In the genomic region with DNA sequence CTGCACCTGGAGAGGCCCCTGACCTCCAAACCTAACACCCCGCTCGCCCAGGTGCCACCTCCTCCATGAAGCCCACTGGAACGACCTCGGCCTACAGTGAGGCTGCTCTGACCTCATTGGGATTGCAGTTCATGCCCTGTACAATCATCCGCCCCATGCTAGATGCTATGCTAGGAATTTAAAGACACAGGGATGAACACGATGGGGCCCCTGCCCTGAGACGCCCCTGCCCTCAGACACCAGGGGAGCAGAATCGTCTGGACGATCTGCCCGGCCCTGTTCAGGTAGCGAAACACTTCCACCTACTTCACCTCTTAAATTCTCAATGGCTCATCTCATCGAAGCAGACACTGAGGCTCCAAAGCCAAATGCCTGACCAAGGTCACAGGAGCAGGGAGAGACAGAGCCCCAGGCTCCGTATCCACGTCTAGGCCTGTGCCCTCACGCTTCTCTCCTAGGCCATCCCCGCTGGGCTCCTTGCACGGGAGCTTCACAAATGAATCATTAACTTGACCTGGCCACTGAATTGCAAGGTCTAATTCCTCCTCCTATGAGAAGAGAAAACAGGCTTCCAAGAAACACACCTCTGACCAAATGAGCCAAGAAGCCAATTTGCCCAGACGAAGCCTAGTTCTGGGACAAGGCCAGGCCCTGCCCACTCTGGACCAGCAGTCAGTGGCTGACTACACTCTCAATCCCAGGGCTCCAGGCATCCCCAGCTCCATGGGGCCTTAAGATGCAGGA, we compare ENCODE assay signal across 1 cellular context.
TF ChIP-seq lines count a peak whose summit lies in the region.

No MANE protein-coding gene starts in this region.

TF ChIP-seq in GM23338, 12 proteins besides CTCF, POLR2A, EP300 and RAD21 (continued from another document):
- TF ChIP-seq, protein P1, sequence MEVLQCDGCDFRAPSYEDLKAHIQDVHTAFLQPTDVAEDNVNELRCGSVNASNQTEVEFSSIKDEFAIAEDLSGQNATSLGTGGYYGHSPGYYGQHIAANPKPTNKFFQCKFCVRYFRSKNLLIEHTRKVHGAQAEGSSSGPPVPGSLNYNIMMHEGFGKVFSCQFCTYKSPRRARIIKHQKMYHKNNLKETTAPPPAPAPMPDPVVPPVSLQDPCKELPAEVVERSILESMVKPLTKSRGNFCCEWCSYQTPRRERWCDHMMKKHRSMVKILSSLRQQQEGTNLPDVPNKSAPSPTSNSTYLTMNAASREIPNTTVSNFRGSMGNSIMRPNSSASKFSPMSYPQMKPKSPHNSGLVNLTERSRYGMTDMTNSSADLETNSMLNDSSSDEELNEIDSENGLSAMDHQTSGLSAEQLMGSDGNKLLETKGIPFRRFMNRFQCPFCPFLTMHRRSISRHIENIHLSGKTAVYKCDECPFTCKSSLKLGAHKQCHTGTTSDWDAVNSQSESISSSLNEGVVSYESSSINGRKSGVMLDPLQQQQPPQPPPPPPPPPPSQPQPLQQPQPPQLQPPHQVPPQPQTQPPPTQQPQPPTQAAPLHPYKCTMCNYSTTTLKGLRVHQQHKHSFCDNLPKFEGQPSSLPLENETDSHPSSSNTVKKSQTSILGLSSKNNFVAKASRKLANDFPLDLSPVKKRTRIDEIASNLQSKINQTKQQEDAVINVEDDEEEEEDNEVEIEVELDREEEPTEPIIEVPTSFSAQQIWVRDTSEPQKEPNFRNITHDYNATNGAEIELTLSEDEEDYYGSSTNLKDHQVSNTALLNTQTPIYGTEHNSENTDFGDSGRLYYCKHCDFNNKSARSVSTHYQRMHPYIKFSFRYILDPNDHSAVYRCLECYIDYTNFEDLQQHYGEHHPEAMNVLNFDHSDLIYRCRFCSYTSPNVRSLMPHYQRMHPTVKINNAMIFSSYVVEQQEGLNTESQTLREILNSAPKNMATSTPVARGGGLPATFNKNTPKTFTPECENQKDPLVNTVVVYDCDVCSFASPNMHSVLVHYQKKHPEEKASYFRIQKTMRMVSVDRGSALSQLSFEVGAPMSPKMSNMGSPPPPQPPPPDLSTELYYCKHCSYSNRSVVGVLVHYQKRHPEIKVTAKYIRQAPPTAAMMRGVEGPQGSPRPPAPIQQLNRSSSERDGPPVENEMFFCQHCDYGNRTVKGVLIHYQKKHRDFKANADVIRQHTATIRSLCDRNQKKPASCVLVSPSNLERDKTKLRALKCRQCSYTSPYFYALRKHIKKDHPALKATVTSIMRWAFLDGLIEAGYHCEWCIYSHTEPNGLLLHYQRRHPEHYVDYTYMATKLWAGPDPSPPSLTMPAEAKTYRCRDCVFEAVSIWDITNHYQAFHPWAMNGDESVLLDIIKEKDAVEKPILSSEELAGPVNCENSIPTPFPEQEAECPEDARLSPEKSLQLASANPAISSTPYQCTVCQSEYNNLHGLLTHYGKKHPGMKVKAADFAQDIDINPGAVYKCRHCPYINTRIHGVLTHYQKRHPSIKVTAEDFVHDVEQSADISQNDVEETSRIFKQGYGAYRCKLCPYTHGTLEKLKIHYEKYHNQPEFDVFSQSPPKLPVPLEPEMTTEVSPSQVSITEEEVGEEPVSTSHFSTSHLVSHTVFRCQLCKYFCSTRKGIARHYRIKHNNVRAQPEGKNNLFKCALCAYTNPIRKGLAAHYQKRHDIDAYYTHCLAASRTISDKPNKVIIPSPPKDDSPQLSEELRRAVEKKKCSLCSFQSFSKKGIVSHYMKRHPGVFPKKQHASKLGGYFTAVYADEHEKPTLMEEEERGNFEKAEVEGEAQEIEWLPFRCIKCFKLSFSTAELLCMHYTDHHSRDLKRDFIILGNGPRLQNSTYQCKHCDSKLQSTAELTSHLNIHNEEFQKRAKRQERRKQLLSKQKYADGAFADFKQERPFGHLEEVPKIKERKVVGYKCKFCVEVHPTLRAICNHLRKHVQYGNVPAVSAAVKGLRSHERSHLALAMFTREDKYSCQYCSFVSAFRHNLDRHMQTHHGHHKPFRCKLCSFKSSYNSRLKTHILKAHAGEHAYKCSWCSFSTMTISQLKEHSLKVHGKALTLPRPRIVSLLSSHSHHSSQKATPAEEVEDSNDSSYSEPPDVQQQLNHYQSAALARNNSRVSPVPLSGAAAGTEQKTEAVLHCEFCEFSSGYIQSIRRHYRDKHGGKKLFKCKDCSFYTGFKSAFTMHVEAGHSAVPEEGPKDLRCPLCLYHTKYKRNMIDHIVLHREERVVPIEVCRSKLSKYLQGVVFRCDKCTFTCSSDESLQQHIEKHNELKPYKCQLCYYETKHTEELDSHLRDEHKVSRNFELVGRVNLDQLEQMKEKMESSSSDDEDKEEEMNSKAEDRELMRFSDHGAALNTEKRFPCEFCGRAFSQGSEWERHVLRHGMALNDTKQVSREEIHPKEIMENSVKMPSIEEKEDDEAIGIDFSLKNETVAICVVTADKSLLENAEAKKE (CRISPR knock-in tag; IDR thresholded peaks at IDR 0.05) = no peak
- no peak for TF ChIP-seq EZH2phosphoT487 (IDR thresholded peaks at IDR 0.05; ENCODE audit: unreplicated experiment)
- TF ChIP-seq NANOG (IDR thresholded peaks at IDR 0.05; ENCODE audit: borderline replicate concordance) = no peak
- no peak for TF ChIP-seq JUNB (IDR thresholded peaks at IDR 0.05; ENCODE audit: unreplicated experiment)
- TF ChIP-seq STAT1 (IDR thresholded peaks at IDR 0.05; ENCODE audit: unreplicated experiment) = no peak
- TF ChIP-seq ZNF114 (CRISPR knock-in tag; IDR thresholded peaks at IDR 0.05) = no peak
- TF ChIP-seq, protein P2, sequence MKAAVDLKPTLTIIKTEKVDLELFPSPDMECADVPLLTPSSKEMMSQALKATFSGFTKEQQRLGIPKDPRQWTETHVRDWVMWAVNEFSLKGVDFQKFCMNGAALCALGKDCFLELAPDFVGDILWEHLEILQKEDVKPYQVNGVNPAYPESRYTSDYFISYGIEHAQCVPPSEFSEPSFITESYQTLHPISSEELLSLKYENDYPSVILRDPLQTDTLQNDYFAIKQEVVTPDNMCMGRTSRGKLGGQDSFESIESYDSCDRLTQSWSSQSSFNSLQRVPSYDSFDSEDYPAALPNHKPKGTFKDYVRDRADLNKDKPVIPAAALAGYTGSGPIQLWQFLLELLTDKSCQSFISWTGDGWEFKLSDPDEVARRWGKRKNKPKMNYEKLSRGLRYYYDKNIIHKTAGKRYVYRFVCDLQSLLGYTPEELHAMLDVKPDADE (IDR thresholded peaks at IDR 0.05) = no peak
- TF ChIP-seq, protein P3, sequence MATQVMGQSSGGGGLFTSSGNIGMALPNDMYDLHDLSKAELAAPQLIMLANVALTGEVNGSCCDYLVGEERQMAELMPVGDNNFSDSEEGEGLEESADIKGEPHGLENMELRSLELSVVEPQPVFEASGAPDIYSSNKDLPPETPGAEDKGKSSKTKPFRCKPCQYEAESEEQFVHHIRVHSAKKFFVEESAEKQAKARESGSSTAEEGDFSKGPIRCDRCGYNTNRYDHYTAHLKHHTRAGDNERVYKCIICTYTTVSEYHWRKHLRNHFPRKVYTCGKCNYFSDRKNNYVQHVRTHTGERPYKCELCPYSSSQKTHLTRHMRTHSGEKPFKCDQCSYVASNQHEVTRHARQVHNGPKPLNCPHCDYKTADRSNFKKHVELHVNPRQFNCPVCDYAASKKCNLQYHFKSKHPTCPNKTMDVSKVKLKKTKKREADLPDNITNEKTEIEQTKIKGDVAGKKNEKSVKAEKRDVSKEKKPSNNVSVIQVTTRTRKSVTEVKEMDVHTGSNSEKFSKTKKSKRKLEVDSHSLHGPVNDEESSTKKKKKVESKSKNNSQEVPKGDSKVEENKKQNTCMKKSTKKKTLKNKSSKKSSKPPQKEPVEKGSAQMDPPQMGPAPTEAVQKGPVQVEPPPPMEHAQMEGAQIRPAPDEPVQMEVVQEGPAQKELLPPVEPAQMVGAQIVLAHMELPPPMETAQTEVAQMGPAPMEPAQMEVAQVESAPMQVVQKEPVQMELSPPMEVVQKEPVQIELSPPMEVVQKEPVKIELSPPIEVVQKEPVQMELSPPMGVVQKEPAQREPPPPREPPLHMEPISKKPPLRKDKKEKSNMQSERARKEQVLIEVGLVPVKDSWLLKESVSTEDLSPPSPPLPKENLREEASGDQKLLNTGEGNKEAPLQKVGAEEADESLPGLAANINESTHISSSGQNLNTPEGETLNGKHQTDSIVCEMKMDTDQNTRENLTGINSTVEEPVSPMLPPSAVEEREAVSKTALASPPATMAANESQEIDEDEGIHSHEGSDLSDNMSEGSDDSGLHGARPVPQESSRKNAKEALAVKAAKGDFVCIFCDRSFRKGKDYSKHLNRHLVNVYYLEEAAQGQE (IDR thresholded peaks at IDR 0.05; ENCODE audit: unreplicated experiment) = no peak
- no peak for TF ChIP-seq EZH2 (IDR thresholded peaks at IDR 0.05; ENCODE audit: low read depth, unreplicated experiment)
TF ChIP-seq in GM23338: peak in this region for 0.
